14 cellular contexts compared by ENCODE assay signal in the genomic region with DNA sequence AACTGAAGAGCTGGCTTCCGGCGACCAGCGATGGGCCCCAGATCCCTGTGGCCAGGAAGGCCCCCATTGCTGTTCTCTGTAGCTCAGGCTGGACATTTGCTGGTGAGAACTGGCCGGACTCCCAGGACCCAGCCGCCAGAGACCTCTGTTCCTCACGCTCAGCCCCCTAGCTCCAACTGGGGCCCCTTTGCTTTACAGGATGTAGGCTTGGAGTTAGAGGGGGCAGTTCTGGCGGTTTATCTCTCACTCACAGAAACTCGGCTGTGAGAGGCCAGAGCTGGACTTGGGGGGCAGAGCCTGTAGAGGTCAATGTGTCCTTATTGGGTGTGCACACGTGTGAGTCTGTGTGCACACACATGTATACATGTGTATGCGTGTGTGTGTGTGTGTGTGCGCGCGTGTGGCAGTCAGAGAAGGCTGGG. TPM values are rescaled to one million over a fixed set of nuclear protein-coding genes. Genes with fewer than 3 reads are reported as not detected.
A peak's percentile ranks its signal among the peaks of the same experiment; 100 is the strongest.
DNase-seq lines count a peak whose midpoint lies in the region; ATAC-seq and TF ChIP-seq lines count a peak whose summit lies in the region.
"Had no signal": no experiment of that assay in that cellular context is flagged by ENCODE, and none has a peak within 500 bp of the region (broad histone marks: within the 10 kb centered on the region; RNA-seq: fewer than 3 reads in every experiment).

No MANE protein-coding gene starts in this region.

- intact Hi-C loops in lower lobe of right lung (cut with DNase I) = no loop called here

- H3K9me3 Mint-ChIP-seq in stimulated activated naive B cell treated with anti-CD40 and anti-IgM and Interleukin-4, amounts not matched to agents 10 μg/mL and 1 μg/mL and 100 μg/mL, for 72 hours = no peaks in the 10 kb centered on the region
- H3K9me3 Mint-ChIP-seq: activated T-helper 1 cell treated with anti-CD3 and anti-CD28 coated beads, Interleukin-12 subunit alpha, Interleukin-12 subunit beta, Interleukin-2, Interleukin-4 antibody, amounts not matched to agents 30 ng/mL and 10 ng/mL and 1 ng/mL, durations not matched to agents 14 hours and 24 hours and 36 hours had no signal

- H3K27me3 ChIP-seq in OCI-LY3 (ENCODE audit: low read depth, low read length) (no peaks in the 10 kb centered on the region), lower lobe of right lung (ENCODE audit: low read depth) (peaks cover 7% of the 10 kb centered on the region)

- peak overlapping the region in 1 of 2 donors; percentile 41 for H3K4me3 Mint-ChIP-seq in stimulated activated naive B cell treated with anti-CD40 and anti-IgM and Interleukin-4, amounts not matched to agents 10 μg/mL and 1 μg/mL and 100 μg/mL, for 72 hours
- H3K4me3 Mint-ChIP-seq: activated T-helper 1 cell treated with anti-CD3 and anti-CD28 coated beads, Interleukin-12 subunit alpha, Interleukin-12 subunit beta, Interleukin-2, Interleukin-4 antibody, amounts not matched to agents 30 ng/mL and 10 ng/mL and 1 ng/mL, durations not matched to agents 14 hours and 24 hours and 36 hours had no signal

- TF ChIP-seq CTCF in GM12864 (IDR thresholded peaks at IDR 0.05; ENCODE audit: low read depth, low read length, missing control alignments) (no peak), OCI-LY3 (IDR thresholded peaks at IDR 0.05; ENCODE audit: low read depth, low read length) (no peak), lower lobe of right lung (IDR thresholded peaks at IDR 0.05) (no peak)

- DNase-seq in GM12864 (ENCODE audit: low read depth) = no peak
- peak; percentile 68 for DNase-seq in mesenteric fat pad (ENCODE audit: low spot score)
- no peak for DNase-seq in stimulated activated naive B cell treated with anti-CD40 and anti-IgM and Interleukin-4, amounts not matched to agents 10 μg/mL and 1 μg/mL and 100 μg/mL, for 72 hours
- no peak for DNase-seq in superior temporal gyrus (ENCODE audit: extremely low spot score)
- no peak for DNase-seq in lower lobe of right lung
- DNase-seq: Kasumi-1, NCI-H1105 treated with DMSO at 0.1 percent for 48 hours, RPMI8226 had no signal

- H3K36me3 Mint-ChIP-seq in stimulated activated naive B cell treated with anti-CD40 and anti-IgM and Interleukin-4, amounts not matched to agents 10 μg/mL and 1 μg/mL and 100 μg/mL, for 72 hours = peaks cover 0 to 10% of the 10 kb centered on the region in 2 donors

- peak overlapping the region; percentile 63 for H3K4me2 ChIP-seq in OCI-LY3 (ENCODE audit: low read length)
- H3K4me2 ChIP-seq: BLaER1 treated with 17β-estradiol and CSF1 and Interleukin-3, amounts not matched to agents 10 nM and 100 nM had no signal

- H3K36me3 ChIP-seq in OCI-LY3 (replicated peaks; ENCODE audit: low read depth, low read length) (no peaks in the 10 kb centered on the region), lower lobe of right lung (no peaks in the 10 kb centered on the region)
- H3K36me3 ChIP-seq: BLaER1 treated with 17β-estradiol and CSF1 and Interleukin-3, amounts not matched to agents 10 nM and 100 nM had no signal

- no peaks in the 10 kb centered on the region for H4K20me1 ChIP-seq in OCI-LY3 (ENCODE audit: insufficient read depth, low read length)

- H3K4me3 ChIP-seq in GM12864 (ENCODE audit: low read depth, low read length) = peak overlapping the region; percentile 55
- H3K4me3 ChIP-seq in OCI-LY3 (ENCODE audit: low read length) = peak overlapping the region; percentile 42; the same call in 1 of the 2 replicates
- H3K4me3 ChIP-seq in lower lobe of right lung = no peak overlapping the region
- H3K4me3 ChIP-seq: BLaER1 treated with 17β-estradiol and CSF1 and Interleukin-3, amounts not matched to agents 10 nM and 100 nM had no signal

- peak overlapping the region; percentile 91 for H3K27ac Mint-ChIP-seq in stimulated activated naive B cell treated with anti-CD40 and anti-IgM and Interleukin-4, amounts not matched to agents 10 μg/mL and 1 μg/mL and 100 μg/mL, for 72 hours
- H3K27ac Mint-ChIP-seq: activated T-helper 1 cell treated with anti-CD3 and anti-CD28 coated beads, Interleukin-12 subunit alpha, Interleukin-12 subunit beta, Interleukin-2, Interleukin-4 antibody, amounts not matched to agents 30 ng/mL and 10 ng/mL and 1 ng/mL, durations not matched to agents 14 hours and 24 hours and 36 hours; progenitor cell of endocrine pancreas had no signal

- H3K9me3 ChIP-seq in OCI-LY3 (ENCODE audit: insufficient read depth, low read length) = no peaks in the 10 kb centered on the region
- H3K9me3 ChIP-seq in lower lobe of right lung = no peaks in the 10 kb centered on the region

- H3K4me1 Mint-ChIP-seq in stimulated activated naive B cell treated with anti-CD40 and anti-IgM and Interleukin-4, amounts not matched to agents 10 μg/mL and 1 μg/mL and 100 μg/mL, for 72 hours = peaks cover 16 to 31% of the 10 kb centered on the region in 2 donors

- peaks cover 6 to 9% of the 10 kb centered on the region in 2 donors for H3K27me3 Mint-ChIP-seq in stimulated activated naive B cell treated with anti-CD40 and anti-IgM and Interleukin-4, amounts not matched to agents 10 μg/mL and 1 μg/mL and 100 μg/mL, for 72 hours

- peak overlapping the region; percentile 60 for H3K27ac ChIP-seq in OCI-LY3 (ENCODE audit: low read length)
- H3K27ac ChIP-seq in lower lobe of right lung = no peak overlapping the region
- H3K27ac ChIP-seq: BLaER1 treated with 17β-estradiol and CSF1 and Interleukin-3, amounts not matched to agents 10 nM and 100 nM; GM23248 had no signal

- no peak overlapping the region; the same call in 1 of the 2 replicates for H2AFZ ChIP-seq in OCI-LY3 (ENCODE audit: low read depth, low read length)

- peaks cover 37% of the 10 kb centered on the region for H3K4me1 ChIP-seq in OCI-LY3 (ENCODE audit: low read length)
- H3K4me1 ChIP-seq in lower lobe of right lung = peaks cover 21% of the 10 kb centered on the region
- H3K4me1 ChIP-seq: BLaER1 treated with 17β-estradiol and CSF1 and Interleukin-3, amounts not matched to agents 10 nM and 100 nM had no signal

- no peak for ATAC-seq in stimulated activated naive B cell treated with anti-CD40 and anti-IgM and Interleukin-4, amounts not matched to agents 10 μg/mL and 1 μg/mL and 100 μg/mL, for 72 hours (replicated peaks)
- ATAC-seq in lower lobe of right lung (no peak), GM18858 (IDR thresholded peaks at IDR 0.05; ENCODE audit: unreplicated experiment) (no peak)

- H3K79me2 ChIP-seq in OCI-LY3 (ENCODE audit: low read length) = no peaks in the 10 kb centered on the region

- H3K9ac ChIP-seq in OCI-LY3 (ENCODE audit: low read length) = peak overlapping the region; percentile 42; the same call in 1 of the 2 replicates
- H3K9ac ChIP-seq: BLaER1 treated with 17β-estradiol and CSF1 and Interleukin-3, amounts not matched to agents 10 nM and 100 nM had no signal

RNA-seq across cellular contexts. Expression of gene SMIM38, which starts 0.5 kb away (rescaled TPM):
- total RNA-seq in mesenteric fat pad (0.29 TPM), lower lobe of right lung (not detected)
- total RNA-seq: GM23248 had no signal
